ENCODE assay signal across 14 cellular contexts in genomic region chr9:1298027-1298426, GRCh38.
DNase-seq lines count a peak whose midpoint lies in the region; ATAC-seq and TF ChIP-seq lines count a peak whose summit lies in the region.
"Had no signal": no experiment of that assay in that cellular context is flagged by ENCODE, and none has a peak within 500 bp of the region (broad histone marks: within the 10 kb centered on the region; RNA-seq: fewer than 3 reads in every experiment).

No MANE protein-coding gene starts in this region.

- H3K27ac Mint-ChIP-seq in activated naive CD4-positive, alpha-beta T cell treated with anti-CD3 and anti-CD28 coated beads for 36 hours: no peak overlapping the region
- H3K27ac Mint-ChIP-seq in activated naive CD8-positive, alpha-beta T cell treated with anti-CD3 and anti-CD28 coated beads, Interleukin-2, amount 50 U/mL, for 24 hours: no peak overlapping the region
- H3K27ac Mint-ChIP-seq: CD4-positive, alpha-beta T cell; GM23338 had no signal

- H3K27me3 Mint-ChIP-seq in activated naive CD4-positive, alpha-beta T cell treated with anti-CD3 and anti-CD28 coated beads for 36 hours (ENCODE audit: low read depth): peaks cover 2% of the 10 kb centered on the region
- no peaks in the 10 kb centered on the region for H3K27me3 Mint-ChIP-seq in activated naive CD8-positive, alpha-beta T cell treated with anti-CD3 and anti-CD28 coated beads, Interleukin-2, amount 50 U/mL, for 24 hours
- H3K27me3 Mint-ChIP-seq: CD4-positive, alpha-beta T cell had no signal

- ATAC-seq in left cardiac atrium (peak; percentile 47 to 72), Right ventricle myocardium superior (ENCODE audit: poor library complexity) (no peak), sciatic nerve (peak; percentile 42)
- ATAC-seq in activated naive CD8-positive, alpha-beta T cell treated with anti-CD3 and anti-CD28 coated beads, Interleukin-2, amount 50 U/mL, for 24 hours: no peak
- ATAC-seq: A549, GM23338 had no signal

- intact Hi-C loops in left cardiac atrium (cut with DNase I): no loop called here
- intact Hi-C loops in Right ventricle myocardium superior (cut with DNase I): no loop called here
- intact Hi-C loops in sciatic nerve (cut with DNase I): no loop called here
- intact Hi-C loops in activated naive CD4-positive, alpha-beta T cell treated with anti-CD3 and anti-CD28 coated beads for 36 hours (cut with micrococcal nuclease): no loop called here

- no peaks in the 10 kb centered on the region for H3K36me3 Mint-ChIP-seq in activated naive CD4-positive, alpha-beta T cell treated with anti-CD3 and anti-CD28 coated beads for 36 hours (ENCODE audit: low read depth)
- H3K36me3 Mint-ChIP-seq in activated naive CD8-positive, alpha-beta T cell treated with anti-CD3 and anti-CD28 coated beads, Interleukin-2, amount 50 U/mL, for 24 hours (ENCODE audit: low read depth): no peaks in the 10 kb centered on the region

- H3K36me3 ChIP-seq in kidney epithelial cell (ENCODE audit: control insufficient read depth, insufficient read depth, low read length): no peaks in the 10 kb centered on the region

- H3K4me3 Mint-ChIP-seq in activated naive CD4-positive, alpha-beta T cell treated with anti-CD3 and anti-CD28 coated beads for 36 hours: no peak overlapping the region
- H3K4me3 Mint-ChIP-seq in activated naive CD8-positive, alpha-beta T cell treated with anti-CD3 and anti-CD28 coated beads, Interleukin-2, amount 50 U/mL, for 24 hours: no peak overlapping the region
- H3K4me3 Mint-ChIP-seq: CD4-positive, alpha-beta T cell; GM23338 had no signal

- no peaks in the 10 kb centered on the region for H3K9me3 Mint-ChIP-seq in activated naive CD4-positive, alpha-beta T cell treated with anti-CD3 and anti-CD28 coated beads for 36 hours
- no peaks in the 10 kb centered on the region for H3K9me3 Mint-ChIP-seq in activated naive CD8-positive, alpha-beta T cell treated with anti-CD3 and anti-CD28 coated beads, Interleukin-2, amount 50 U/mL, for 24 hours
- H3K9me3 Mint-ChIP-seq: CD4-positive, alpha-beta T cell; GM23338 had no signal

- no peaks in the 10 kb centered on the region for H3K4me1 Mint-ChIP-seq in activated naive CD4-positive, alpha-beta T cell treated with anti-CD3 and anti-CD28 coated beads for 36 hours (ENCODE audit: low read depth)
- no peaks in the 10 kb centered on the region for H3K4me1 Mint-ChIP-seq in activated naive CD8-positive, alpha-beta T cell treated with anti-CD3 and anti-CD28 coated beads, Interleukin-2, amount 50 U/mL, for 24 hours

- CTCF ChIA-PET in activated naive CD4-positive, alpha-beta T cell treated with anti-CD3 and anti-CD28 coated beads for 36 hours (lab: Charles Lee): no interaction called here

- no peaks in the 10 kb centered on the region for H3K27me3 ChIP-seq in kidney epithelial cell (ENCODE audit: control insufficient read depth, insufficient read depth, low read length)

- no peak overlapping the region for H3K4me3 ChIP-seq in kidney epithelial cell (ENCODE audit: low read depth, low read length)
- H3K4me3 ChIP-seq: A549, GM23338 had no signal

- no peak for DNase-seq in left cardiac atrium
- no peak for DNase-seq in Right ventricle myocardium superior
- DNase-seq in kidney epithelial cell (ENCODE audit: low read depth): peak; percentile 7
- DNase-seq in sciatic nerve (ENCODE audit: low spot score): no peak
- no peak for DNase-seq in activated naive CD4-positive, alpha-beta T cell treated with anti-CD3 and anti-CD28 coated beads for 36 hours
- no peak for DNase-seq in activated naive CD8-positive, alpha-beta T cell treated with anti-CD3 and anti-CD28 coated beads, Interleukin-2, amount 50 U/mL, for 24 hours
- no peak for DNase-seq in DMS79 (lab: John Stamatoyannopoulos, UW)
- DNase-seq: AML-193; Caco-2; CD4-positive, alpha-beta T cell; GDM1; HCEC 1CT had no signal

- TF ChIP-seq CTCF in kidney epithelial cell (IDR thresholded peaks at IDR 0.05; ENCODE audit: insufficient read depth, low read length, poor library complexity, severe bottlenecking): no peak

Comparison
In these comparisons a context has a peak if more than half of its experiments do, and no peak if none do; other contexts are left out.
1. ATAC-seq: peak in left cardiac atrium (2 of 2) and sciatic nerve (single experiment); none in Right ventricle myocardium superior (single experiment) and activated naive CD8-positive, alpha-beta T cell treated with anti-CD3 and anti-CD28 coated beads, Interleukin-2, amount 50 U/mL, for 24 hours (single experiment).